1 cellular context compared by ENCODE assay signal in genomic region chr1:156625436-156626078, GRCh38.
TF ChIP-seq lines count a peak whose summit lies in the region.

No MANE protein-coding gene starts in this region.

TF ChIP-seq in K562, 482 proteins besides CTCF, POLR2A, EP300 and RAD21 (continues in another document):
- TF ChIP-seq LARP7 (IDR thresholded peaks at IDR 0.05) = 0 out of 2 replicates have a peak, but pooled peaks have one; percentile 20
- peak; percentile 43; the same call in 1 of the 2 replicates for TF ChIP-seq DEAF1 (CRISPR knock-in tag; IDR thresholded peaks at IDR 0.05)
- no peak for TF ChIP-seq ZNF507 (tag; conservative IDR thresholded peaks at IDR 0.05)
- TF ChIP-seq E2F1 (CRISPR knock-in tag; IDR thresholded peaks at IDR 0.05) = no peak
- TF ChIP-seq MTA1 (IDR thresholded peaks at IDR 0.05; ENCODE audit: borderline replicate concordance) = peak; percentile 45; the same call in 1 of the 2 replicates
- peak; percentile 47; the same call in 1 of the 2 replicates for TF ChIP-seq SAFB (IDR thresholded peaks at IDR 0.05; ENCODE audit: borderline replicate concordance, low read depth, low read length)
- TF ChIP-seq CXXC5 (CRISPR knock-in tag; IDR thresholded peaks at IDR 0.05) = peak; percentile 19; the same call in 1 of the 2 replicates
- no peak for TF ChIP-seq MECOM (CRISPR knock-in tag; IDR thresholded peaks at IDR 0.05)
- TF ChIP-seq GATAD2A (IDR thresholded peaks at IDR 0.05) = peak; percentile 41; the same call in 1 of the 2 replicates
- TF ChIP-seq ZNF699 (CRISPR knock-in tag; IDR thresholded peaks at IDR 0.05; ENCODE audit: insufficient replicate concordance) = no peak
- TF ChIP-seq ZBTB2 (IDR thresholded peaks at IDR 0.05) = peak; percentile 86
- TF ChIP-seq U2AF1 (optimal IDR thresholded peaks at IDR 0.05; ENCODE audit: low read depth, low read length) = no peak
- no peak for TF ChIP-seq ZNF511 (CRISPR knock-in tag; IDR thresholded peaks at IDR 0.05)
- no peak for TF ChIP-seq FOXK1 (CRISPR knock-in tag; IDR thresholded peaks at IDR 0.05; ENCODE audit: borderline replicate concordance)
- TF ChIP-seq CREB3L1 (IDR thresholded peaks at IDR 0.05; ENCODE audit: borderline replicate concordance, low read depth) = no peak
- TF ChIP-seq STAG1 (CRISPR knock-in tag; IDR thresholded peaks at IDR 0.05; ENCODE audit: borderline replicate concordance) = peak; percentile 41; the same call in 1 of the 2 replicates
- peak; percentile 64 for TF ChIP-seq SMC3 (conservative IDR thresholded peaks at IDR 0.05; ENCODE audit: insufficient read depth, low read depth, low read length)
- no peak for TF ChIP-seq PRMT5 (CRISPR knock-in tag; IDR thresholded peaks at IDR 0.05)
- peak; percentile 42 for TF ChIP-seq NFIC (IDR thresholded peaks at IDR 0.05)
- peak; percentile 34; the same call in 1 of the 2 replicates for TF ChIP-seq SUPT5H (IDR thresholded peaks at IDR 0.05)
- peak; percentile 22; the same call in 1 of the 2 replicates for TF ChIP-seq POLR2G (IDR thresholded peaks at IDR 0.05; ENCODE audit: low read depth, low read length)
- TF ChIP-seq MAX (CRISPR knock-in tag; IDR thresholded peaks at IDR 0.05) = peak; percentile 41; the same call in 1 of the 2 replicates
- TF ChIP-seq FOXK2 (conservative IDR thresholded peaks at IDR 0.05 in 1 of 2, IDR thresholded peaks at IDR 0.05 in 1 of 2; ENCODE audit: low read depth in 2 of 2) = peak; percentile 20 to 61; a peak in 2 of 4 replicates
- peak; percentile 23 for TF ChIP-seq KDM5B (IDR thresholded peaks at IDR 0.05; ENCODE audit: insufficient replicate concordance, low read depth, low read length)
- TF ChIP-seq POLR3A (IDR thresholded peaks at IDR 0.05; ENCODE audit: borderline replicate concordance, extremely low read depth, insufficient read depth, insufficient read length) = no peak
- TF ChIP-seq SRSF9 (IDR thresholded peaks at IDR 0.05; ENCODE audit: borderline replicate concordance, low read depth, low read length) = no peak
- TF ChIP-seq E2F5 (CRISPR knock-in tag; IDR thresholded peaks at IDR 0.05) = 0 out of 2 replicates have a peak, but pooled peaks have one; percentile 10
- 0 out of 2 replicates have a peak, but pooled peaks have one; percentile 48 for TF ChIP-seq MED1 (CRISPR knock-in tag; IDR thresholded peaks at IDR 0.05; ENCODE audit: borderline replicate concordance)
- TF ChIP-seq AFF4 (CRISPR knock-in tag; IDR thresholded peaks at IDR 0.05) = 0 out of 2 replicates have a peak, but pooled peaks have one; percentile 51
- TF ChIP-seq SETDB1 (IDR thresholded peaks at IDR 0.05; ENCODE audit: low read length) = no peak
- TF ChIP-seq ZNF76 (CRISPR knock-in tag; IDR thresholded peaks at IDR 0.05; ENCODE audit: borderline replicate concordance) = no peak
- peak; percentile 57 for TF ChIP-seq ARHGAP35 (IDR thresholded peaks at IDR 0.05; ENCODE audit: partially characterized antibody)
- peak; percentile 88 for TF ChIP-seq ZBTB7A (IDR thresholded peaks at IDR 0.05; ENCODE audit: borderline replicate concordance, control insufficient read depth, low read depth, low read length)
- no peak for TF ChIP-seq CEBPG (CRISPR knock-in tag; IDR thresholded peaks at IDR 0.05)
- TF ChIP-seq CEBPG (tag; conservative IDR thresholded peaks at IDR 0.05 in 1 of 2, IDR thresholded peaks at IDR 0.05 in 1 of 2) = no peak
- 0 out of 2 replicates have a peak, but pooled peaks have one; percentile 81 for TF ChIP-seq TRIM25 (IDR thresholded peaks at IDR 0.05; ENCODE audit: borderline replicate concordance)
- peak in 1 of 2 experiments; percentile 24; a peak in 1 of 4 replicates for TF ChIP-seq NRF1 (conservative IDR thresholded peaks at IDR 0.05 in 1 of 2, IDR thresholded peaks at IDR 0.05 in 1 of 2)
- peak; percentile 42; the same call in 1 of the 2 replicates for TF ChIP-seq BCOR (IDR thresholded peaks at IDR 0.05)
- TF ChIP-seq HLTF (IDR thresholded peaks at IDR 0.05) = peak; percentile 83; the same call in 1 of the 2 replicates
- peak; percentile 62; the same call in 1 of the 2 replicates for TF ChIP-seq TARDBP (IDR thresholded peaks at IDR 0.05)
- no peak for TF ChIP-seq MCM2 (IDR thresholded peaks at IDR 0.05; ENCODE audit: low read depth)
- TF ChIP-seq MIER1 (IDR thresholded peaks at IDR 0.05; ENCODE audit: low read depth) = 0 out of 2 replicates have a peak, but pooled peaks have one; percentile 29
- peak; percentile 40 for TF ChIP-seq CTCFL (IDR thresholded peaks at IDR 0.05; ENCODE audit: borderline replicate concordance, insufficient read depth, low read depth, low read length, poor library complexity, severe bottlenecking)
- peak; percentile 50 for TF ChIP-seq CC2D1A (IDR thresholded peaks at IDR 0.05)
- TF ChIP-seq ILK (tag; IDR thresholded peaks at IDR 0.05; ENCODE audit: borderline replicate concordance, low read depth) = no peak
- no peak for TF ChIP-seq NFIX (CRISPR knock-in tag; IDR thresholded peaks at IDR 0.05; ENCODE audit: low read depth)
- peak; percentile 46; the same call in 1 of the 2 replicates for TF ChIP-seq MYNN (IDR thresholded peaks at IDR 0.05)
- no peak for TF ChIP-seq MYNN (CRISPR knock-in tag; IDR thresholded peaks at IDR 0.05)
- no peak for TF ChIP-seq ZNF551 (CRISPR knock-in tag; IDR thresholded peaks at IDR 0.05)
- no peak for TF ChIP-seq ZNF197 (CRISPR knock-in tag; IDR thresholded peaks at IDR 0.05; ENCODE audit: low read depth)
- 0 out of 2 replicates have a peak, but pooled peaks have one; percentile 6 for TF ChIP-seq E2F4 (CRISPR knock-in tag; IDR thresholded peaks at IDR 0.05; ENCODE audit: low read depth)
